Comparison of ENCODE assay signal across 24 cellular contexts in the genomic region with DNA sequence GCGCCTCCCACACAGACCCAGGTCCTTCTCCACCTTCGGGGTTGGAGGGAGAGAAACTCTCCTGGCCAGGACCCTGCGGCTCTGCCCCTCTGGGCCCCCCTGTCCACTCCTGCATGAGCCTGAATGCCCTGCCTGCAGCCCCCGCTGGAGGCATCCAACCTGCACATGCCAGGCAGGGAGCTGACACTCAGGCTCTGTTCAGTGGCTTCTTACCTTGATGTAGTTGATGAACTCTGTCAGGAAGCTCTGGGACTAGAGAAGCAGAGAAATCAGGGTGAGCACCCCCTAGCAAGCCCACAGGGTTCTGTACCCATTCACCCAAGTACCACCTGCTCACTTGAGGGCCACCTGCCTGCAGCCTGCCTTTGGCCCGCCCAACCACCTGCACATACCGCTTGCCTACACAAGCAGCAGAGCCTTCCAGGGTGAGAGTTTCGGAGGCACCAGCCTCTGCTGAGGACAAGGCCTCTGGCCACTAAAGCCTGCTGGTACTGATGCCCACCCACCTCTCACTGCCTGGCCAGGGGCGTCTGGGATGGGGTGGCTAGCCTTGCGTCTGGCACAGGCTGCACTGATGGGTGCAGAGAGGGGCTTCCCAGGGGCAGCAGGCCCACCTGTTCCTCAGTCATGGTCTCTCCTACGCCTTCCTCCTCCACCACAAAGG. TPM values are rescaled to one million over a fixed set of nuclear protein-coding genes. Genes with fewer than 3 reads are reported as not detected.
DNase-seq lines count a peak whose midpoint lies in the region; ATAC-seq lines count a peak whose summit lies in the region.
"Had no signal": no experiment of that assay in that cellular context is flagged by ENCODE, and none has a peak within 500 bp of the region (broad histone marks: within the 10 kb centered on the region; RNA-seq: fewer than 3 reads in every experiment).

No MANE protein-coding gene starts in this region.

- DNase-seq in DMS53 (lab: John Stamatoyannopoulos, UW) (peak; percentile 76), DMS53 treated with DMSO at 0.1 percent for 48 hours (lab: John Stamatoyannopoulos, UW; ENCODE audit: unreplicated experiment) (no peak), cardiac septum (ENCODE audit: low spot score) (peak; percentile 57), left cardiac atrium (no peak), NCI-H2081 (lab: John Stamatoyannopoulos, UW) (no peak), NCI-H2196 treated with DMSO at 0.1 percent for 48 hours (lab: John Stamatoyannopoulos, UW; ENCODE audit: unreplicated experiment) (no peak)
- DNase-seq: activated B cell treated with CpG ODN at 0.5 μM for 24 hours; cortex of kidney; effector memory CD8-positive, alpha-beta T cell; KBM-7; left colon; mammary epithelial cell; NCI-H1105; NCI-H446 treated with DMSO at 0.1 percent for 48 hours; nephron progenitor cell; OCI-M1; ovary; stimulated activated naive CD8-positive, alpha-beta T cell treated with anti-CD3 and anti-CD28 coated beads, Interleukin-15, Interleukin-2, amounts not matched to agents 100 U/mL and 50 U/mL, for 24 hours; T-cell had no signal

- peak overlapping the region; percentile 77 for H3K27ac ChIP-seq in cingulate gyrus (ENCODE audit: low read depth, low read length)
- peak overlapping the region; percentile 73 for H3K27ac ChIP-seq in temporal lobe (ENCODE audit: low read depth, low read length)
- H3K27ac ChIP-seq: 22Rv1, breast epithelium, ovary, thoracic aorta had no signal

- intact Hi-C loops in cardiac septum (cut with DNase I) (no loop called here), left cardiac atrium (cut with DNase I) (no loop called here)

- no peak for ATAC-seq in left cardiac atrium
- ATAC-seq: effector memory CD8-positive, alpha-beta T cell; left colon; T-cell had no signal

RNA-seq across cellular contexts. Expression of a gene that starts 9.7 kb away (rescaled TPM):
- total RNA-seq in cardiac septum: 29.1 TPM
- 10 to 100 TPM; 39.3 to 44.8 TPM for total RNA-seq in left cardiac atrium
- total RNA-seq in temporal lobe: 19.4 TPM

RNA-seq across cellular contexts. Expression of a gene that starts 14.5 kb away (rescaled TPM):
- 24.1 TPM for total RNA-seq in cardiac septum
- total RNA-seq in left cardiac atrium: 10 to 100 TPM; 18.7 to 25.7 TPM
- total RNA-seq in temporal lobe: 28.0 TPM

RNA-seq across cellular contexts. Expression of a gene that starts 21.4 kb away (rescaled TPM):
- total RNA-seq in cardiac septum (6.9 TPM), left cardiac atrium (10 to 100 TPM; 12.0 to 13.2 TPM), temporal lobe (15.0 TPM)

RNA-seq across cellular contexts. Expression of a gene that starts 35.1 kb away (rescaled TPM):
- total RNA-seq in cardiac septum (23.2 TPM), left cardiac atrium (10 to 100 TPM; 18.2 to 22.5 TPM), temporal lobe (17.0 TPM)

RNA-seq across cellular contexts. Expression of a gene that starts 35.1 kb away (rescaled TPM):
- total RNA-seq in cardiac septum: 3.9 TPM
- 1 to 10 TPM; 3.2 to 4.0 TPM for total RNA-seq in left cardiac atrium
- 2.7 TPM for total RNA-seq in temporal lobe

Comparison
In these comparisons a context has a peak if more than half of its experiments do, and no peak if none do; other contexts are left out.
1. DNase-seq: peak in DMS53 (single experiment) and cardiac septum (single experiment); none in DMS53 treated with DMSO at 0.1 percent for 48 hours (single experiment), left cardiac atrium (single experiment), NCI-H2081 (0 of 2) and NCI-H2196 treated with DMSO at 0.1 percent for 48 hours (single experiment).